9 cellular contexts compared by ENCODE assay signal in the genomic region with DNA sequence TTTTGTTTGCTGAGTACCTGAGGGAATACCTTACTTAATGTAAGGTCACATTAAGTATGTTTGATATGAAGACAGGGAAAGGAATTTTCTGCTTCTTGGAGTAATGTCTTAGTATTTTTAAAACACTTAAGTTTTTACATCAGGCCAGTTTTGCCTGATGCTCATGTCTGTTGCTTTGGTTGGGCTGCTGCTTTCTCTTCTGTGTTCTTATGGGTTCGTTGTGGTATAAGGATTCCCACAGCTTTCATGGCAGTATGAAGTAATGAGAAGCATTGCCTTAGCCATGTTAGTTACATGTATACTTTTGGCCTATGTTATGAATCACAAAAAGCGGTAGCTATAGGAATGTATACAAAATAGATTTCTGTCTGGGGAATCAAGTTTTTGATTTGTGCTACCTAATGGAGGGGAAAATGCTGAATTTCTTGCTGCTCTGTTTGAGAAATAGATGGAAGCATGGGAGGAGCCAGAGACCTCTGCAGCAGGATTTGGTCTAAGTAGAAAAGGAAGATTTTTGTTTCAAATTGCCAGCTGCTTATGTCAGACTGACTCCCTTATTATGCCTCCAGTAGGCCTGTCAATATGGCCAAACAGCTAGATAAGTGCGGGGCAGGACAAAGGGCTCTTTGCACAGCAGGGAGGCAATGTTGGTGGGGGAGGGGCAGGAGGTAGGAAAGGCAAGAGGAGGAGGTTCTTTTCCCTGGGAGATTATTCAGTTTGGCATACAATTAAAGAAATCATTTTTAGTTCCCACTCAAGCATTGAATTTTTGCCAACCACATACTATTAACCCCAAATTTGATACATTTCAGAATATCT. TPM values are rescaled to one million over a fixed set of nuclear protein-coding genes. Genes with fewer than 3 reads are reported as not detected.
A peak's percentile ranks its signal among the peaks of the same experiment; 100 is the strongest.
DNase-seq lines count a peak whose midpoint lies in the region; ATAC-seq, FAIRE-seq and TF ChIP-seq lines count a peak whose summit lies in the region.
"Had no signal": no experiment of that assay in that cellular context is flagged by ENCODE, and none has a peak within 500 bp of the region (broad histone marks: within the 10 kb centered on the region; RNA-seq: fewer than 3 reads in every experiment).

No MANE protein-coding gene starts in this region.

- peaks cover 19% of the 10 kb centered on the region for H3K36me3 Mint-ChIP-seq in activated CD4-positive, alpha-beta memory T cell treated with anti-CD3 and anti-CD28 coated beads, Interleukin-2, amount 10 ng/mL, durations not matched to agents 7 days and 5 days (ENCODE audit: low read depth)

- no peak overlapping the region for H3K4me3 Mint-ChIP-seq in activated CD4-positive, alpha-beta memory T cell treated with anti-CD3 and anti-CD28 coated beads, Interleukin-2, amount 10 ng/mL, durations not matched to agents 7 days and 5 days

- peak; percentile 44 for FAIRE-seq in GM12892 (lab: Jason Lieb, UNC)

- TF ChIP-seq POLR2A in GM12892 (IDR thresholded peaks at IDR 0.05; ENCODE audit: low read depth, low read length), result no peak

- peaks cover 60% of the 10 kb centered on the region for H3K4me1 Mint-ChIP-seq in activated CD4-positive, alpha-beta memory T cell treated with anti-CD3 and anti-CD28 coated beads, Interleukin-2, amount 10 ng/mL, durations not matched to agents 7 days and 5 days

- no peak overlapping the region for H3K27ac Mint-ChIP-seq in activated CD4-positive, alpha-beta memory T cell treated with anti-CD3 and anti-CD28 coated beads, Interleukin-2, amount 10 ng/mL, durations not matched to agents 7 days and 5 days

- DNase-seq in GM12892 (ENCODE audit: insufficient read length), result no peak
- peak; percentile 62 for DNase-seq in NCI-H226
- no peak for DNase-seq in coronary artery (ENCODE audit: low spot score)
- DNase-seq in midbrain (lab: John Stamatoyannopoulos, UW), result peak; percentile 45
- DNase-seq in activated CD4-positive, alpha-beta memory T cell treated with anti-CD3 and anti-CD28 coated beads, Interleukin-2, amount 10 ng/mL, durations not matched to agents 7 days and 5 days, result no peak
- DNase-seq in ureter (ENCODE audit: low spot score), result no peak

- H3K27ac ChIP-seq in coronary artery, result peak overlapping the region; percentile 35 to 100
- H3K27ac ChIP-seq: SJSA1 had no signal

- peak overlapping the region; percentile 44 for H3K4me3 ChIP-seq in coronary artery
- H3K4me3 ChIP-seq: SJSA1 had no signal

- TF ChIP-seq CTCF in coronary artery (IDR thresholded peaks at IDR 0.05), result no peak

- ATAC-seq in HG03571 (IDR thresholded peaks at IDR 0.05; ENCODE audit: unreplicated experiment), result no peak
- ATAC-seq in GM19324 (IDR thresholded peaks at IDR 0.05; ENCODE audit: low FRiP score, unreplicated experiment), result no peak

- H3K9me3 Mint-ChIP-seq in activated CD4-positive, alpha-beta memory T cell treated with anti-CD3 and anti-CD28 coated beads, Interleukin-2, amount 10 ng/mL, durations not matched to agents 7 days and 5 days, result no peaks in the 10 kb centered on the region

- H3K27me3 Mint-ChIP-seq in activated CD4-positive, alpha-beta memory T cell treated with anti-CD3 and anti-CD28 coated beads, Interleukin-2, amount 10 ng/mL, durations not matched to agents 7 days and 5 days, result no peaks in the 10 kb centered on the region

- POLR2A ChIA-PET in activated CD4-positive, alpha-beta memory T cell treated with anti-CD3 and anti-CD28 coated beads, Interleukin-2, amount 10 ng/mL, durations not matched to agents 7 days and 5 days (lab: Charles Lee), result interaction anchor here (1.0 to 2.3 kb wide), 3 partner anchors 16 to 39 kb away, joined by 3 to 10 read pairs (median 4); partner anchors contain the start of gene THUMPD3

- CTCF ChIA-PET in activated CD4-positive, alpha-beta memory T cell treated with anti-CD3 and anti-CD28 coated beads, Interleukin-2, amount 10 ng/mL, durations not matched to agents 7 days and 5 days (lab: Charles Lee), result interaction anchor here (0.6 kb wide), 2 partner anchors 50 kb away, joined by 3 to 5 read pairs; no protein-coding TSS in a partner anchor

RNA-seq across cellular contexts. Expression of gene SETD5, which starts 5.2 kb away (rescaled TPM):
- 60.5 TPM for polyA plus RNA-seq in GM12892 (2012; ENCODE audit: missing spikeins)
- 100 to 1,000 TPM; 110 to 111 TPM for total RNA-seq in activated CD4-positive, alpha-beta memory T cell treated with anti-CD3 and anti-CD28 coated beads, Interleukin-2, amount 10 ng/mL, durations not matched to agents 7 days and 5 days
- total RNA-seq in ureter, result 182 TPM

RNA-seq across cellular contexts. Expression of gene THUMPD3, which starts 39.8 kb away (rescaled TPM):
- 45.9 TPM for polyA plus RNA-seq in GM12892 (2012; ENCODE audit: missing spikeins)
- 10 to 100 TPM; 44.3 to 47.2 TPM for total RNA-seq in activated CD4-positive, alpha-beta memory T cell treated with anti-CD3 and anti-CD28 coated beads, Interleukin-2, amount 10 ng/mL, durations not matched to agents 7 days and 5 days
- total RNA-seq in ureter, result 45.0 TPM

Comparison
In these comparisons a context has a peak if more than half of its experiments do, and no peak if none do; other contexts are left out.
1. DNase-seq: peak in NCI-H226 (single experiment) and midbrain (single experiment); none in GM12892 (single experiment), coronary artery (single experiment), activated CD4-positive, alpha-beta memory T cell treated with anti-CD3 and anti-CD28 coated beads, Interleukin-2, amount 10 ng/mL, durations not matched to agents 7 days and 5 days (single experiment) and ureter (single experiment).